ENCODE assay signal across 8 cellular contexts in genomic region chr6:134908906-134909516, GRCh38. TPM values are rescaled to one million over a fixed set of nuclear protein-coding genes. Genes with fewer than 3 reads are reported as not detected.
A peak's percentile ranks its signal among the peaks of the same experiment; 100 is the strongest.
DNase-seq lines count a peak whose midpoint lies in the region; ATAC-seq and TF ChIP-seq lines count a peak whose summit lies in the region.

No MANE protein-coding gene starts in this region.

- H3K4me3 ChIP-seq in GM23248 = peak overlapping the region; percentile 57
- peak overlapping the region; percentile 29 for H3K4me3 ChIP-seq in psoas muscle

- intact Hi-C loops in psoas muscle (cut with DNase I) = no loop called here

- 0 to 2% methylated on average over 12 of the region's 12 CpGs for WGBS in GM23248 (ENCODE audit: low coverage in 1 of 2, low lambda C conversion rate in 2 of 2, missing lambda C conversion rate in 2 of 2), 2 experiments
- 17 to 28% (median 18%) methylated on average over 12 of the region's 12 CpGs for WGBS in psoas muscle, 3 donors

- in situ Hi-C loops in GM23248 (cut with MboI) = no loop called here

- H3K4me1 ChIP-seq in GM23248 (ENCODE audit: insufficient read depth) (peaks cover 40% of the 10 kb centered on the region), psoas muscle (peaks cover 8% of the 10 kb centered on the region)

- H3K79me2 ChIP-seq in GM23248 (ENCODE audit: insufficient read depth) = no peaks in the 10 kb centered on the region

- H3K9me3 ChIP-seq in GM23248 (ENCODE audit: low read depth) (no peaks in the 10 kb centered on the region), psoas muscle (no peaks in the 10 kb centered on the region)

- no peaks in the 10 kb centered on the region for H3K9me2 ChIP-seq in GM23248 (ENCODE audit: insufficient read depth)

- H3K27me3 ChIP-seq in GM23248 (replicated peaks; ENCODE audit: insufficient read depth) (no peaks in the 10 kb centered on the region), psoas muscle (ENCODE audit: insufficient read depth in 3 of 3, low read length in 2 of 3) (no peaks in the 10 kb centered on the region)

- H3F3A ChIP-seq in GM23248 (ENCODE audit: insufficient read depth) = peaks cover 33% of the 10 kb centered on the region

- no peaks in the 10 kb centered on the region for H3K36me3 ChIP-seq in GM23248 (ENCODE audit: low read depth)
- H3K36me3 ChIP-seq in psoas muscle (ENCODE audit: insufficient read depth in 1 of 2, low read depth in 1 of 2) = no peaks in the 10 kb centered on the region

- DNase-seq in GM23248 (peak; percentile 99), RPMI7951 (ENCODE audit: low read depth) (peak; percentile 97), fibroblast of peridontal ligament (ENCODE audit: extremely low read depth) (peak; percentile 98), psoas muscle (peak; percentile 84 to 90), activated gamma-delta T cell (lab: John Stamatoyannopoulos, UW) (no peak), NCI-H146 treated with DMSO at 0.1 percent for 48 hours (lab: John Stamatoyannopoulos, UW; ENCODE audit: unreplicated experiment) (no peak), UCSD-AML1 (lab: John Stamatoyannopoulos, UW; ENCODE audit: unreplicated experiment) (no peak), mesenteric fat pad (ENCODE audit: low spot score) (no peak)

- H2AFZ ChIP-seq in GM23248 = peak overlapping the region; percentile 69

- no peaks in the 10 kb centered on the region for H4K20me1 ChIP-seq in GM23248 (ENCODE audit: insufficient read depth)

- TF ChIP-seq CTCF in psoas muscle (IDR thresholded peaks at IDR 0.05) = no peak

- H3K9ac ChIP-seq in GM23248 = peak overlapping the region; percentile 86

- peak; percentile 94 to 98 (median 96) for ATAC-seq in psoas muscle

- H3K4me2 ChIP-seq in GM23248 (ENCODE audit: unreplicated experiment) = peak overlapping the region; percentile 73

- H3K27ac ChIP-seq in GM23248 = peak overlapping the region; percentile 99
- peak overlapping the region; percentile 70 for H3K27ac ChIP-seq in psoas muscle

RNA-seq across cellular contexts. Expression of gene ALDH8A1, which starts 40.9 kb away (rescaled TPM):
- total RNA-seq in GM23248 (2014; rRNA removed; shearing (Covaris generic)) = not detected in 2 replicates
- polyA plus RNA-seq in GM23248 (2016; fragmentation: Nextera tagmentation; extraction: Ambion mirVana) (not detected in 2 replicates), psoas muscle (under 1 TPM; 0.44 to 0.97 (median 0.49) TPM)
- total RNA-seq in RPMI7951 (2014; rRNA removed; shearing (Covaris generic)) = 0.12 TPM in 1 of 2 replicates, not detected in the other
- total RNA-seq in psoas muscle (under 1 TPM in 3 of 4 donors, not detected in 1; 0.13 to 0.59 (median 0.40) TPM), mesenteric fat pad (1.1 TPM)

Comparison
In these comparisons a context has a peak if more than half of its experiments do, and no peak if none do; other contexts are left out.
1. DNase-seq: peak in GM23248 (single experiment), RPMI7951 (single experiment), fibroblast of peridontal ligament (single experiment) and psoas muscle (2 of 2); none in activated gamma-delta T cell (single experiment), NCI-H146 treated with DMSO at 0.1 percent for 48 hours (single experiment), UCSD-AML1 (single experiment) and mesenteric fat pad (single experiment).